ENCODE assay signal across 37 cellular contexts in genomic region chr1:95097426-95097825, GRCh38. TPM values are rescaled to one million over a fixed set of nuclear protein-coding genes. Genes with fewer than 3 reads are reported as not detected.
"Had no signal": no experiment of that assay in that cellular context is flagged by ENCODE, and none has a peak within 500 bp of the region (broad histone marks: within the 10 kb centered on the region; RNA-seq: fewer than 3 reads in every experiment).

No MANE protein-coding gene starts in this region.

- FAIRE-seq: endometrium, endothelial cell of umbilical vein had no signal

- H3K4me1 Mint-ChIP-seq: activated CD8-positive, alpha-beta memory T cell treated with anti-CD3 and anti-CD28 coated beads, Interleukin-2, amount 10 ng/mL, durations not matched to agents 7 days and 5 days; activated naive CD4-positive, alpha-beta T cell treated with anti-CD3 and anti-CD28 coated beads, Interleukin-2, amount 50 U/mL, for 24 hours; activated naive CD8-positive, alpha-beta T cell treated with anti-CD3 and anti-CD28 coated beads for 36 hours; activated naive CD8-positive, alpha-beta T cell treated with anti-CD3 and anti-CD28 coated beads, Interleukin-2, amount 50 U/mL, for 24 hours; T-helper 17 cell had no signal

- H3K4me3 ChIP-seq: adrenal gland, body of pancreas, esophagus squamous epithelium, gastroesophageal sphincter had no signal

- H3K27me3 Mint-ChIP-seq: activated CD8-positive, alpha-beta memory T cell treated with anti-CD3 and anti-CD28 coated beads, Interleukin-2, amount 10 ng/mL, durations not matched to agents 7 days and 5 days; activated naive CD4-positive, alpha-beta T cell treated with anti-CD3 and anti-CD28 coated beads, Interleukin-2, amount 50 U/mL, for 24 hours had no signal

- DNase-seq: activated B cell treated with CpG ODN at 0.5 μM for 24 hours; activated CD4-positive, alpha-beta T cell treated with anti-CD3 and anti-CD28 coated beads for 48 hours; activated CD4-positive, alpha-beta T cell treated with anti-CD3 and anti-CD28 coated beads, Interleukin-2, amount 50 U/mL, for 1 hour; activated CD4-positive, alpha-beta T cell treated with anti-CD3 and anti-CD28 coated beads, Interleukin-2, amount 50 U/mL, for 48 hours; activated CD8-positive, alpha-beta memory T cell treated with anti-CD3 and anti-CD28 coated beads, Interleukin-2, amount 10 ng/mL, durations not matched to agents 7 days and 5 days; activated CD8-positive, alpha-beta memory T cell treated with anti-CD3 and anti-CD28 coated beads, Interleukin-2, amount 50 U/mL, for 4 hours; activated CD8-positive, alpha-beta T cell treated with anti-CD3 and anti-CD28 coated beads for 36 hours; activated effector memory CD4-positive, alpha-beta T cell treated with anti-CD3 and anti-CD28 coated beads, Interleukin-2, amount 50 U/mL, for 16 hours; activated naive CD4-positive, alpha-beta T cell treated with anti-CD3 and anti-CD28 coated beads for 36 hours; activated naive CD8-positive, alpha-beta T cell treated with anti-CD3 and anti-CD28 coated beads for 36 hours; activated naive CD8-positive, alpha-beta T cell treated with anti-CD3 and anti-CD28 coated beads, Interleukin-2, amount 50 U/mL, for 24 hours; activated T-cell treated with anti-CD3 and anti-CD28 coated beads, Interleukin-2, amount 50 U/mL, for 1 hour; activated T-cell treated with anti-CD3 and anti-CD28 coated beads, Interleukin-2, amount 50 U/mL, for 48 hours; adrenal gland; amygdala; aorta; body of pancreas; caudate nucleus; cortex of kidney; dermis blood vessel endothelial cell; effector CD4-positive, alpha-beta T cell; esophagus squamous epithelium; foreskin melanocyte; T-helper 1 cell; T-helper 17 cell; T1000; WERI-Rb-1 had no signal

- H3K36me3 ChIP-seq: adrenal gland, esophagus squamous epithelium, gastroesophageal sphincter, WERI-Rb-1 had no signal

- H3K27ac ChIP-seq: adrenal gland, body of pancreas, epithelial cell of prostate, esophagus squamous epithelium, gastroesophageal sphincter, WERI-Rb-1 had no signal

- ATAC-seq: activated CD4-positive, CD25-positive, alpha-beta regulatory T cell treated with anti-CD3 and anti-CD28 coated beads, Interleukin-2, amount 50 U/mL, for 24 hours; activated CD8-positive, alpha-beta memory T cell treated with anti-CD3 and anti-CD28 coated beads, Interleukin-2, amount 10 ng/mL, durations not matched to agents 7 days and 5 days; activated CD8-positive, alpha-beta T cell treated with anti-CD3 and anti-CD28 coated beads for 36 hours; activated naive CD8-positive, alpha-beta T cell treated with anti-CD3 and anti-CD28 coated beads, Interleukin-2, amount 50 U/mL, for 24 hours; body of pancreas; gastroesophageal sphincter; T-helper 17 cell had no signal

- H3K27ac Mint-ChIP-seq: activated B cell treated with CpG ODN at 0.5 μM for 24 hours; activated CD8-positive, alpha-beta memory T cell treated with anti-CD3 and anti-CD28 coated beads, Interleukin-2, amount 10 ng/mL, durations not matched to agents 7 days and 5 days; activated CD8-positive, alpha-beta T cell treated with anti-CD3 and anti-CD28 coated beads for 36 hours; activated naive CD4-positive, alpha-beta T cell treated with anti-CD3 and anti-CD28 coated beads for 36 hours; activated naive CD4-positive, alpha-beta T cell treated with anti-CD3 and anti-CD28 coated beads, Interleukin-2, amount 50 U/mL, for 24 hours; activated naive CD8-positive, alpha-beta T cell treated with anti-CD3 and anti-CD28 coated beads for 36 hours; activated naive CD8-positive, alpha-beta T cell treated with anti-CD3 and anti-CD28 coated beads, Interleukin-2, amount 50 U/mL, for 24 hours; activated T-helper 1 cell treated with anti-CD3 and anti-CD28 coated beads, Interleukin-12 subunit alpha, Interleukin-12 subunit beta, Interleukin-2, Interleukin-4 antibody, amounts not matched to agents 30 ng/mL and 10 ng/mL and 1 ng/mL, durations not matched to agents 14 hours and 24 hours and 36 hours; activated T-helper 2 cell treated with anti-CD3 and anti-CD28 coated beads, Interferon-gamma antibody, Interleukin-2, Interleukin-4, amounts not matched to agents 10 μg/mL and 5 μg/mL and 100 μg/mL, durations not matched to agents 14 hours and 24 hours and 36 hours; T-helper 17 cell; T-helper 2 cell treated with Interferon-gamma antibody and Interleukin-4, amounts not matched to agents 5 μg/mL and 100 μg/mL, for 36 hours had no signal

- H3K9me3 Mint-ChIP-seq: activated B cell treated with CpG ODN at 0.5 μM for 24 hours; activated CD8-positive, alpha-beta T cell treated with anti-CD3 and anti-CD28 coated beads for 36 hours; activated naive CD4-positive, alpha-beta T cell treated with anti-CD3 and anti-CD28 coated beads for 36 hours; activated naive CD4-positive, alpha-beta T cell treated with anti-CD3 and anti-CD28 coated beads, Interleukin-2, amount 50 U/mL, for 24 hours; activated naive CD8-positive, alpha-beta T cell treated with anti-CD3 and anti-CD28 coated beads for 36 hours; activated naive CD8-positive, alpha-beta T cell treated with anti-CD3 and anti-CD28 coated beads, Interleukin-2, amount 50 U/mL, for 24 hours; activated T-helper 1 cell treated with anti-CD3 and anti-CD28 coated beads, Interleukin-12 subunit alpha, Interleukin-12 subunit beta, Interleukin-2, Interleukin-4 antibody, amounts not matched to agents 30 ng/mL and 10 ng/mL and 1 ng/mL, durations not matched to agents 14 hours and 24 hours and 36 hours; activated T-helper 2 cell treated with anti-CD3 and anti-CD28 coated beads, Interferon-gamma antibody, Interleukin-2, Interleukin-4, amounts not matched to agents 10 μg/mL and 5 μg/mL and 100 μg/mL, durations not matched to agents 14 hours and 24 hours and 36 hours; T-helper 2 cell treated with Interferon-gamma antibody and Interleukin-4, amounts not matched to agents 5 μg/mL and 100 μg/mL, for 36 hours had no signal

- H3K4me1 ChIP-seq: body of pancreas, esophagus squamous epithelium, gastroesophageal sphincter had no signal

- H3K36me3 Mint-ChIP-seq: activated CD8-positive, alpha-beta memory T cell treated with anti-CD3 and anti-CD28 coated beads, Interleukin-2, amount 10 ng/mL, durations not matched to agents 7 days and 5 days; activated naive CD4-positive, alpha-beta T cell treated with anti-CD3 and anti-CD28 coated beads, Interleukin-2, amount 50 U/mL, for 24 hours; activated naive CD8-positive, alpha-beta T cell treated with anti-CD3 and anti-CD28 coated beads for 36 hours had no signal

- H3K9me3 ChIP-seq: adrenal gland, body of pancreas, esophagus squamous epithelium, gastroesophageal sphincter had no signal

- H3K27me3 ChIP-seq: adrenal gland, body of pancreas, gastroesophageal sphincter had no signal

- H3K4me3 Mint-ChIP-seq: activated B cell treated with CpG ODN at 0.5 μM for 24 hours; activated CD8-positive, alpha-beta memory T cell treated with anti-CD3 and anti-CD28 coated beads, Interleukin-2, amount 10 ng/mL, durations not matched to agents 7 days and 5 days; activated CD8-positive, alpha-beta T cell treated with anti-CD3 and anti-CD28 coated beads for 36 hours; activated naive CD4-positive, alpha-beta T cell treated with anti-CD3 and anti-CD28 coated beads for 36 hours; activated naive CD4-positive, alpha-beta T cell treated with anti-CD3 and anti-CD28 coated beads, Interleukin-2, amount 50 U/mL, for 24 hours; activated naive CD8-positive, alpha-beta T cell treated with anti-CD3 and anti-CD28 coated beads for 36 hours; activated naive CD8-positive, alpha-beta T cell treated with anti-CD3 and anti-CD28 coated beads, Interleukin-2, amount 50 U/mL, for 24 hours; activated T-helper 1 cell treated with anti-CD3 and anti-CD28 coated beads, Interleukin-12 subunit alpha, Interleukin-12 subunit beta, Interleukin-2, Interleukin-4 antibody, amounts not matched to agents 30 ng/mL and 10 ng/mL and 1 ng/mL, durations not matched to agents 14 hours and 24 hours and 36 hours; T-helper 17 cell; T-helper 2 cell treated with Interferon-gamma antibody and Interleukin-4, amounts not matched to agents 5 μg/mL and 100 μg/mL, for 36 hours had no signal

RNA-seq across cellular contexts. Expression of gene TLCD4, which starts 19.7 kb away (rescaled TPM):
- total RNA-seq: activated CD8-positive, alpha-beta memory T cell treated with anti-CD3 and anti-CD28 coated beads, Interleukin-2, amount 10 ng/mL, durations not matched to agents 7 days and 5 days; activated T-helper 1 cell treated with anti-CD3 and anti-CD28 coated beads, Interleukin-12 subunit alpha, Interleukin-12 subunit beta, Interleukin-2, Interleukin-4 antibody, amounts not matched to agents 30 ng/mL and 10 ng/mL and 1 ng/mL, durations not matched to agents 14 hours and 24 hours and 36 hours; activated T-helper 2 cell treated with anti-CD3 and anti-CD28 coated beads, Interferon-gamma antibody, Interleukin-2, Interleukin-4, amounts not matched to agents 10 μg/mL and 5 μg/mL and 100 μg/mL, durations not matched to agents 14 hours and 24 hours and 36 hours; glomerular endothelial cell had no signal
